In the genomic region with DNA sequence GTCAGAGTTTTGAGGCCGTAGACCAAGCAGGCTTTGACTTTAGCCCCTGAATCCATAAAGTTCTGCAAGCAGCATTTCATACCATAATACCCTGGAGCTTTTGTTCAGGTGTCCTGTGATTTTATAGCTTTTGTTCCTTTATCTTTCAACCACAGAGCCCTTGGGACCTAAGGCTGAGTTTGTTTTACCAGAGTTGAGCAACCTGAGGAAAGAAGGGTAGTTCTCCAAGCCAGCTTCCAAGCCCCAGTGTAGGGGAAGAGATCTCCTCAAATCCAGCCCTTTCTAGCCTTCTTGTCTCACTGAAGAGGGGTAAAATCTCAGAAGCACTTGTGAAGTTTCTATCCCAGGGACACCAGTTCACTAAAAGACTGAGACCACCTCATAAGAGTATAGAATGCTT, we compare ENCODE assay signal across 38 cellular contexts. TPM values are rescaled to one million over a fixed set of nuclear protein-coding genes. Genes with fewer than 3 reads are reported as not detected.
"Had no signal": no experiment of that assay in that cellular context is flagged by ENCODE, and none has a peak within 500 bp of the region (broad histone marks: within the 10 kb centered on the region; RNA-seq: fewer than 3 reads in every experiment).

No MANE protein-coding gene starts in this region.

- H3K36me3 ChIP-seq: adrenal gland, cardiac muscle cell had no signal

- H3K27ac ChIP-seq: adrenal gland, VCaP had no signal

- H3K4me3 ChIP-seq: adrenal gland, cardiac muscle cell had no signal

- ATAC-seq: activated CD8-positive, alpha-beta T cell treated with anti-CD3 and anti-CD28 coated beads for 36 hours; activated naive CD4-positive, alpha-beta T cell treated with anti-CD3 and anti-CD28 coated beads, Interleukin-2, amount 50 U/mL, for 72 hours; activated T-cell treated with anti-CD3 and anti-CD28 coated beads, Interleukin-2, amount 50 U/mL, for 4 hours; activated T-cell treated with anti-CD3 and anti-CD28 coated beads, Interleukin-2, amount 50 U/mL, for 72 hours; activated T-helper 17 cell treated with anti-CD3 and anti-CD28 coated beads, Interleukin-2, amount 50 U/mL, for 72 hours had no signal

- H3K4me1 Mint-ChIP-seq: activated B cell treated with CpG ODN at 0.5 μM for 24 hours; activated CD4-positive, alpha-beta T cell treated with anti-CD3 and anti-CD28 coated beads, Interleukin-2, amount 10 ng/mL, durations not matched to agents 24 days and 14 days; activated naive CD8-positive, alpha-beta T cell treated with anti-CD3 and anti-CD28 coated beads for 36 hours; activated T-helper 17 cell treated with anti-CD3 and anti-CD28 coated beads, Interleukin-2, amount 50 U/mL, for 72 hours had no signal

- H3K27me3 ChIP-seq: cardiac muscle cell had no signal

- H3K27me3 Mint-ChIP-seq: activated B cell treated with CpG ODN at 0.5 μM for 24 hours; activated CD4-positive, alpha-beta T cell treated with anti-CD3 and anti-CD28 coated beads, Interleukin-2, amount 10 ng/mL, durations not matched to agents 24 days and 14 days; activated CD8-positive, alpha-beta T cell treated with anti-CD3 and anti-CD28 coated beads for 36 hours; activated T-helper 17 cell treated with anti-CD3 and anti-CD28 coated beads, Interleukin-2, amount 50 U/mL, for 72 hours; brain had no signal

- FAIRE-seq: bronchial epithelial cell, TTC549 had no signal

- H3K4me1 ChIP-seq: adrenal gland had no signal

- DNase-seq: activated B cell treated with CpG ODN at 0.5 μM for 24 hours; activated CD4-positive, alpha-beta memory T cell treated with anti-CD3 and anti-CD28 coated beads for 36 hours; activated CD4-positive, alpha-beta T cell treated with anti-CD3 and anti-CD28 coated beads for 4 hours; activated CD4-positive, alpha-beta T cell treated with anti-CD3 and anti-CD28 coated beads, Interleukin-2, amount 10 ng/mL, durations not matched to agents 24 days and 14 days; activated CD4-positive, alpha-beta T cell treated with anti-CD3 and anti-CD28 coated beads, Interleukin-2, amount 50 U/mL, for 1 hour; activated CD4-positive, alpha-beta T cell treated with anti-CD3 and anti-CD28 coated beads, Interleukin-2, amount 50 U/mL, for 4 hours; activated CD4-positive, CD25-positive, alpha-beta regulatory T cell treated with anti-CD3 and anti-CD28 coated beads, Interleukin-2, amount 50 U/mL, for 72 hours; activated CD8-positive, alpha-beta memory T cell treated with anti-CD3 and anti-CD28 coated beads, Interleukin-2, amount 50 U/mL, for 4 hours; activated CD8-positive, alpha-beta T cell treated with anti-CD3 and anti-CD28 coated beads for 36 hours; activated effector memory CD4-positive, alpha-beta T cell treated with anti-CD3 and anti-CD28 coated beads, Interleukin-2, amount 50 U/mL, for 16 hours; activated gamma-delta T cell treated with Interleukin-2 at 50 U/mL for 16 hours; activated naive CD4-positive, alpha-beta T cell; activated naive CD4-positive, alpha-beta T cell treated with anti-CD3 and anti-CD28 coated beads for 36 hours; activated naive CD4-positive, alpha-beta T cell treated with anti-CD3 and anti-CD28 coated beads, Interleukin-2, amount 50 U/mL, for 16 hours; activated naive CD8-positive, alpha-beta T cell treated with anti-CD3 and anti-CD28 coated beads for 36 hours; activated T-cell treated with anti-CD3 and anti-CD28 coated beads for 4 hours; activated T-cell treated with anti-CD3 and anti-CD28 coated beads, Interleukin-2, amount 50 U/mL, for 1 hour; activated T-cell treated with anti-CD3 and anti-CD28 coated beads, Interleukin-2, amount 50 U/mL, for 4 hours; activated T-cell treated with anti-CD3 and anti-CD28 coated beads, Interleukin-2, amount 50 U/mL, for 72 hours; adrenal gland; amniotic stem cell; aorta; caudate nucleus; SW 1271; T-helper 1 cell; T-helper 2 cell; T-helper 9 cell had no signal

- H3K27ac Mint-ChIP-seq: activated B cell treated with CpG ODN at 0.5 μM for 24 hours; activated CD4-positive, alpha-beta memory T cell treated with anti-CD3 and anti-CD28 coated beads for 36 hours; activated CD4-positive, alpha-beta T cell treated with anti-CD3 and anti-CD28 coated beads, Interleukin-2, amount 10 ng/mL, durations not matched to agents 24 days and 14 days; activated CD8-positive, alpha-beta T cell treated with anti-CD3 and anti-CD28 coated beads for 36 hours; activated naive CD4-positive, alpha-beta T cell treated with anti-CD3 and anti-CD28 coated beads for 36 hours; activated naive CD4-positive, alpha-beta T cell treated with anti-CD3 and anti-CD28 coated beads, Interleukin-2, amount 50 U/mL, for 72 hours; activated naive CD8-positive, alpha-beta T cell treated with anti-CD3 and anti-CD28 coated beads for 36 hours; activated T-cell treated with anti-CD3 and anti-CD28 coated beads, Interleukin-2, amount 50 U/mL, for 72 hours; activated T-helper 1 cell treated with anti-CD3 and anti-CD28 coated beads, Interleukin-12 subunit alpha, Interleukin-12 subunit beta, Interleukin-2, Interleukin-4 antibody, amounts not matched to agents 30 ng/mL and 10 ng/mL and 1 ng/mL, durations not matched to agents 14 hours and 24 hours and 36 hours; activated T-helper 17 cell treated with anti-CD3 and anti-CD28 coated beads, Interleukin-2, amount 50 U/mL, for 72 hours; T-helper 1 cell treated with Interleukin-12 subunit alpha and Interleukin-12 subunit beta and Interleukin-4 antibody, amounts not matched to agents 30 μg/mL and 1 μg/mL, for 36 hours; T-helper 2 cell treated with Interferon-gamma antibody and Interleukin-4, amounts not matched to agents 5 μg/mL and 100 μg/mL, for 36 hours had no signal

- H3K9me3 ChIP-seq: adrenal gland had no signal

- H3K9me3 Mint-ChIP-seq: activated B cell treated with CpG ODN at 0.5 μM for 24 hours; activated CD4-positive, alpha-beta memory T cell treated with anti-CD3 and anti-CD28 coated beads for 36 hours; activated CD4-positive, alpha-beta T cell treated with anti-CD3 and anti-CD28 coated beads, Interleukin-2, amount 10 ng/mL, durations not matched to agents 24 days and 14 days; activated CD8-positive, alpha-beta T cell treated with anti-CD3 and anti-CD28 coated beads for 36 hours; activated naive CD4-positive, alpha-beta T cell treated with anti-CD3 and anti-CD28 coated beads for 36 hours; activated naive CD8-positive, alpha-beta T cell treated with anti-CD3 and anti-CD28 coated beads for 36 hours; activated T-cell treated with anti-CD3 and anti-CD28 coated beads, Interleukin-2, amount 50 U/mL, for 4 hours; activated T-helper 1 cell treated with anti-CD3 and anti-CD28 coated beads, Interleukin-12 subunit alpha, Interleukin-12 subunit beta, Interleukin-2, Interleukin-4 antibody, amounts not matched to agents 30 ng/mL and 10 ng/mL and 1 ng/mL, durations not matched to agents 14 hours and 24 hours and 36 hours; activated T-helper 17 cell treated with anti-CD3 and anti-CD28 coated beads, Interleukin-2, amount 50 U/mL, for 72 hours; T-helper 1 cell treated with Interleukin-12 subunit alpha and Interleukin-12 subunit beta and Interleukin-4 antibody, amounts not matched to agents 30 μg/mL and 1 μg/mL, for 36 hours; T-helper 2 cell treated with Interferon-gamma antibody and Interleukin-4, amounts not matched to agents 5 μg/mL and 100 μg/mL, for 36 hours had no signal

- H3K36me3 Mint-ChIP-seq: activated CD4-positive, alpha-beta memory T cell treated with anti-CD3 and anti-CD28 coated beads for 36 hours; activated naive CD4-positive, alpha-beta T cell treated with anti-CD3 and anti-CD28 coated beads, Interleukin-2, amount 50 U/mL, for 72 hours; activated naive CD8-positive, alpha-beta T cell treated with anti-CD3 and anti-CD28 coated beads for 36 hours; brain had no signal

- H3K4me3 Mint-ChIP-seq: activated B cell treated with CpG ODN at 0.5 μM for 24 hours; activated CD4-positive, alpha-beta memory T cell treated with anti-CD3 and anti-CD28 coated beads for 36 hours; activated CD4-positive, alpha-beta T cell treated with anti-CD3 and anti-CD28 coated beads, Interleukin-2, amount 10 ng/mL, durations not matched to agents 24 days and 14 days; activated CD8-positive, alpha-beta T cell treated with anti-CD3 and anti-CD28 coated beads for 36 hours; activated naive CD4-positive, alpha-beta T cell treated with anti-CD3 and anti-CD28 coated beads for 36 hours; activated naive CD8-positive, alpha-beta T cell treated with anti-CD3 and anti-CD28 coated beads for 36 hours; activated T-cell treated with anti-CD3 and anti-CD28 coated beads, Interleukin-2, amount 50 U/mL, for 4 hours; activated T-cell treated with anti-CD3 and anti-CD28 coated beads, Interleukin-2, amount 50 U/mL, for 72 hours; activated T-helper 1 cell treated with anti-CD3 and anti-CD28 coated beads, Interleukin-12 subunit alpha, Interleukin-12 subunit beta, Interleukin-2, Interleukin-4 antibody, amounts not matched to agents 30 ng/mL and 10 ng/mL and 1 ng/mL, durations not matched to agents 14 hours and 24 hours and 36 hours; activated T-helper 17 cell treated with anti-CD3 and anti-CD28 coated beads, Interleukin-2, amount 50 U/mL, for 72 hours; brain; T-helper 1 cell treated with Interleukin-12 subunit alpha and Interleukin-12 subunit beta and Interleukin-4 antibody, amounts not matched to agents 30 μg/mL and 1 μg/mL, for 36 hours; T-helper 2 cell treated with Interferon-gamma antibody and Interleukin-4, amounts not matched to agents 5 μg/mL and 100 μg/mL, for 36 hours had no signal

RNA-seq across cellular contexts. Expression of a gene that starts 44.6 kb away (rescaled TPM):
- total RNA-seq: activated B cell treated with CpG ODN at 0.5 μM for 24 hours; activated CD4-positive, alpha-beta memory T cell treated with anti-CD3 and anti-CD28 coated beads for 36 hours; activated CD4-positive, alpha-beta T cell treated with anti-CD3 and anti-CD28 coated beads, Interleukin-2, amount 10 ng/mL, durations not matched to agents 24 days and 14 days; activated CD8-positive, alpha-beta memory T cell treated with anti-CD3 and anti-CD28 coated beads for 36 hours; activated CD8-positive, alpha-beta T cell treated with anti-CD3 and anti-CD28 coated beads for 36 hours; activated naive CD4-positive, alpha-beta T cell treated with anti-CD3 and anti-CD28 coated beads for 36 hours; activated naive CD4-positive, alpha-beta T cell treated with anti-CD3 and anti-CD28 coated beads, Interleukin-2, amount 50 U/mL, for 72 hours; activated naive CD8-positive, alpha-beta T cell treated with anti-CD3 and anti-CD28 coated beads for 36 hours; activated T-cell treated with anti-CD3 and anti-CD28 coated beads, Interleukin-2, amount 50 U/mL, for 4 hours; activated T-cell treated with anti-CD3 and anti-CD28 coated beads, Interleukin-2, amount 50 U/mL, for 72 hours; activated T-helper 1 cell treated with anti-CD3 and anti-CD28 coated beads, Interleukin-12 subunit alpha, Interleukin-12 subunit beta, Interleukin-2, Interleukin-4 antibody, amounts not matched to agents 30 ng/mL and 10 ng/mL and 1 ng/mL, durations not matched to agents 14 hours and 24 hours and 36 hours; activated T-helper 17 cell treated with anti-CD3 and anti-CD28 coated beads, Interleukin-2, amount 50 U/mL, for 72 hours; adrenal gland; aorta; bronchial epithelial cell had no signal
